8 cellular contexts compared by ENCODE assay signal in the genomic region with DNA sequence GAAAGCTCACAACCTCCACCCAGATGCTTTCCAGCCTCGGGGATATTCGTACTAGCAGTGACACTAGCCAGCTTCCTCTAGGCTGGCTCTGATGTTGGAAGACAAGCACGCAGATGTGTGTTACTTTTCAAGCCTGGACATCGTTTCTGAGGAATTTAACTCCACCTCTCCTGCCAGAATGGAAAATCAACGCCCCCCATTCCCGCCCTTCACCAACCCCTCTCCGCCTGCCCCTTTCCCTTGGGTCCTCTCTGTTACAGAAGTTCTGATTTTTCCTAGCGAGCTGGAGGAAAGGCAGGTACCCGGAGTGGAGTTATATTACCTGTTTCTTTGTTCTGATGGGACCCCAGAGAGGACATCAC. TPM values are rescaled to one million over a fixed set of nuclear protein-coding genes. Genes with fewer than 3 reads are reported as not detected.
DNase-seq lines count a peak whose midpoint lies in the region; ATAC-seq and TF ChIP-seq lines count a peak whose summit lies in the region.

No MANE protein-coding gene starts in this region.

- H3K27me3 Mint-ChIP-seq in activated naive CD8-positive, alpha-beta T cell treated with anti-CD3 and anti-CD28 coated beads, Interleukin-2, amount 50 U/mL, for 24 hours = no peaks in the 10 kb centered on the region
- no peaks in the 10 kb centered on the region for H3K27me3 Mint-ChIP-seq in osteocyte (ENCODE audit: unreplicated experiment)

- TF ChIP-seq CTCF in AG09309 (IDR thresholded peaks at IDR 0.05; ENCODE audit: control insufficient read depth, insufficient read depth, low read depth, low read length, missing control alignments) (no peak), osteocyte (IDR thresholded peaks at IDR 0.05) (no peak)

- H3K36me3 Mint-ChIP-seq in activated naive CD8-positive, alpha-beta T cell treated with anti-CD3 and anti-CD28 coated beads, Interleukin-2, amount 50 U/mL, for 24 hours (ENCODE audit: low read depth) = peaks cover 27% of the 10 kb centered on the region
- peaks cover 11% of the 10 kb centered on the region for H3K36me3 Mint-ChIP-seq in osteocyte (ENCODE audit: unreplicated experiment)

- peak overlapping the region; percentile 83 for H3K4me3 ChIP-seq in AG09309 (ENCODE audit: control insufficient read depth, low read depth, low read length)

- intact Hi-C loops in Right ventricle myocardium inferior (cut with DNase I) = loop anchor here (5.0 kb wide), 1 partner anchor 120 kb away; the partner anchor contains the start of gene TMEM267

- peaks cover 42% of the 10 kb centered on the region for H3K4me1 Mint-ChIP-seq in activated naive CD8-positive, alpha-beta T cell treated with anti-CD3 and anti-CD28 coated beads, Interleukin-2, amount 50 U/mL, for 24 hours
- peaks cover 29% of the 10 kb centered on the region for H3K4me1 Mint-ChIP-seq in osteocyte (ENCODE audit: unreplicated experiment)

- H3K4me3 Mint-ChIP-seq in activated naive CD8-positive, alpha-beta T cell treated with anti-CD3 and anti-CD28 coated beads, Interleukin-2, amount 50 U/mL, for 24 hours = peak overlapping the region; percentile 88
- H3K4me3 Mint-ChIP-seq in osteocyte (ENCODE audit: unreplicated experiment) = peak overlapping the region; percentile 93

- H3K27ac Mint-ChIP-seq in activated naive CD8-positive, alpha-beta T cell treated with anti-CD3 and anti-CD28 coated beads, Interleukin-2, amount 50 U/mL, for 24 hours = peak overlapping the region; percentile 85
- peak overlapping the region; percentile 92 for H3K27ac Mint-ChIP-seq in osteocyte (ENCODE audit: unreplicated experiment)

- no peaks in the 10 kb centered on the region for H3K9me3 Mint-ChIP-seq in activated naive CD8-positive, alpha-beta T cell treated with anti-CD3 and anti-CD28 coated beads, Interleukin-2, amount 50 U/mL, for 24 hours
- H3K9me3 Mint-ChIP-seq in osteocyte (ENCODE audit: unreplicated experiment) = no peaks in the 10 kb centered on the region

- peak; percentile 10 for DNase-seq in AG09309 (ENCODE audit: low read depth)
- DNase-seq in HS-5 (ENCODE audit: low read depth) = peak; percentile 23
- DNase-seq in NOMO-1 treated with dmso at 0.1 percent for 144 hours (lab: John Stamatoyannopoulos, UW; ENCODE audit: unreplicated experiment) = peak; percentile 47
- peak; percentile 22 for DNase-seq in activated naive CD8-positive, alpha-beta T cell treated with anti-CD3 and anti-CD28 coated beads, Interleukin-2, amount 50 U/mL, for 24 hours
- DNase-seq in Right ventricle myocardium inferior (ENCODE audit: missing footprints) = no peak
- no peak for DNase-seq in osteocyte (ENCODE audit: extremely low spot score, unreplicated experiment)

- ATAC-seq in GM18505 (IDR thresholded peaks at IDR 0.05; ENCODE audit: unreplicated experiment) = peak; percentile 16
- ATAC-seq in activated naive CD8-positive, alpha-beta T cell treated with anti-CD3 and anti-CD28 coated beads, Interleukin-2, amount 50 U/mL, for 24 hours = peak; percentile 6
- ATAC-seq in Right ventricle myocardium inferior = peak; percentile 47
- no peak for ATAC-seq in GM18861 (IDR thresholded peaks at IDR 0.05; ENCODE audit: unreplicated experiment)

- TF ChIP-seq POLR2A in GM18505 (IDR thresholded peaks at IDR 0.05; ENCODE audit: borderline replicate concordance, extremely low read depth, insufficient read depth, insufficient read length) = no peak

RNA-seq across cellular contexts. Expression of gene NNT, which starts 0.5 kb away (rescaled TPM):
- 563 TPM for total RNA-seq in Right ventricle myocardium inferior
- total RNA-seq in osteocyte = 107 and 108 TPM in 2 replicates

RNA-seq across cellular contexts. Expression of gene PAIP1, which starts 45.6 kb away (rescaled TPM):
- 130 TPM for total RNA-seq in Right ventricle myocardium inferior
- 104 and 105 TPM in 2 replicates for total RNA-seq in osteocyte

Comparison
In these comparisons a context has a peak if more than half of its experiments do, and no peak if none do; other contexts are left out.
1. DNase-seq: peak in AG09309 (single experiment), HS-5 (single experiment), NOMO-1 treated with dmso at 0.1 percent for 144 hours (single experiment) and activated naive CD8-positive, alpha-beta T cell treated with anti-CD3 and anti-CD28 coated beads, Interleukin-2, amount 50 U/mL, for 24 hours (single experiment); none in Right ventricle myocardium inferior (single experiment) and osteocyte (single experiment).